In the genomic region with DNA sequence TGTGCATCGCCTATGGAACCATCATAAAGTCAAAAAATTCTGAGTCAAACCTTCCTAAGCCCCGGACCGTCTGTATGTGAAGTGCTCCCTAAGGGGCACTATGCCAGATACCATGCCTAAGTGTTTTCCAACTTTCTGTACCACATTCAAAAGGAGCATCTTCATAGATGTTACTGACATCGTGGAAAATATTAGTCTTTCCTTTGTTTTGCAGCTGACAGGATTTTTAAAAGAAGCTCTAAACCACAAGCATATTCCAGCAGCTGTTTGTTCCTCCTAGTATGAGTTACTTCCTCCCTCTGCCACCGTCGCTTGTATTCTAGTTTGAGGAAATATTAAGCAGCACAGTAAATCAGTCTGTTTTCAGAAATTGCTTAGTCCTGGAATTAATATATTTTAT, we compare ENCODE assay signal across 2 cellular contexts. TPM values are rescaled to one million over a fixed set of nuclear protein-coding genes. Genes with fewer than 3 reads are reported as not detected.
"Had no signal": no experiment of that assay in that cellular context is flagged by ENCODE, and none has a peak within 500 bp of the region (broad histone marks: within the 10 kb centered on the region; RNA-seq: fewer than 3 reads in every experiment).

No MANE protein-coding gene starts in this region.

RNA-seq across cellular contexts. Expression of a gene that starts 45.1 kb away (rescaled TPM):
- total RNA-seq: activated CD4-positive, alpha-beta memory T cell treated with anti-CD3 and anti-CD28 coated beads, Interleukin-2, amount 10 ng/mL, durations not matched to agents 7 days and 5 days; natural killer cell treated with Interleukin-12 subunit alpha and Interleukin-12 subunit beta and Interleukin-15 and Interleukin-18, amount 100 ng/mL, for 72 hours had no signal
